Comparison of ENCODE assay signal across 8 cellular contexts in genomic region chr9:128203024-128203841, GRCh38. TPM values are rescaled to one million over a fixed set of nuclear protein-coding genes. Genes with fewer than 3 reads are reported as not detected.
A peak's percentile ranks its signal among the peaks of the same experiment; 100 is the strongest.
DNase-seq lines count a peak whose midpoint lies in the region; ATAC-seq and TF ChIP-seq lines count a peak whose summit lies in the region.

DNM1 (plus strand) TSS chr9:128203379; CDS start chr9:128203471, 92 bp downstream.

- peak within 1 kb of the TSS; percentile 40; the same call in 1 of the 2 replicates for H3K4me3 ChIP-seq in GM08714 (ENCODE audit: low read length)

- POLR2A ChIA-PET in WTC11 (lab: Charles Lee), result no interaction called here

- DNase-seq in NCI-H128 (lab: John Stamatoyannopoulos, UW; ENCODE audit: unreplicated experiment), result peak; percentile 21
- DNase-seq in WTC11 (ENCODE audit: low spot score), result peak; percentile 73
- peak in 43 of 61 donors; percentile 23 to 76 (median 49) for DNase-seq in caudate nucleus (lab: John Stamatoyannopoulos, UW)
- DNase-seq in islet precursor cell, result peak; percentile 77
- DNase-seq in stimulated activated CD4-positive, alpha-beta T cell treated with anti-CD3 and anti-CD28 coated beads, Interleukin-12 subunit alpha, Interleukin-12 subunit beta, amount 100 ng/mL, for 24 hours (ENCODE audit: low read depth in 2 of 2), result peak; percentile 36 to 45

- peak within 1 kb of the TSS; percentile 76 for H3K4me3 Mint-ChIP-seq in WTC11

- H3K36me3 Mint-ChIP-seq in WTC11, result no peaks in the 10 kb centered on the region

- CTCF ChIA-PET in WTC11 (lab: Charles Lee), result interaction anchor here (0.6 to 2.0 kb wide), 19 partner anchors 8 to 440 kb away, joined by 3 to 23 read pairs (median 4); partner anchors contain the start of genes BBLN and CERCAM

- no peaks in the 10 kb centered on the region for H3K27me3 Mint-ChIP-seq in WTC11 (ENCODE audit: low read depth)

- H3K27ac Mint-ChIP-seq in WTC11, result peak within 1 kb of the TSS; percentile 3; the same call in 1 of the 2 replicates

- peak within 1 kb of the TSS; percentile 44 for H3K27ac ChIP-seq in caudate nucleus (ENCODE audit: low read depth, low read length)

- no peaks in the 10 kb centered on the region for H3K9me3 Mint-ChIP-seq in WTC11

- peaks cover 24% of the 10 kb centered on the region for H3K4me1 Mint-ChIP-seq in WTC11

- peak; percentile 94 for TF ChIP-seq CTCF in WTC11 (IDR thresholded peaks at IDR 0.05)

- ATAC-seq in HG02588 (IDR thresholded peaks at IDR 0.05; ENCODE audit: unreplicated experiment), result peak; percentile 68
- ATAC-seq in WTC11, result peak; percentile 74
- ATAC-seq in HG02884 (IDR thresholded peaks at IDR 0.05; ENCODE audit: unreplicated experiment), result no peak

TF ChIP-seq in WTC11, 78 proteins besides CTCF, POLR2A, EP300 and RAD21:
- TF ChIP-seq ETV6 (CRISPR knock-in tag; IDR thresholded peaks at IDR 0.05) (0 out of 2 replicates have a peak, but pooled peaks have one; percentile 31), FOXP4 (CRISPR knock-in tag; IDR thresholded peaks at IDR 0.05) (peak; percentile 8; the same call in 1 of the 2 replicates), E2F5 (CRISPR knock-in tag; IDR thresholded peaks at IDR 0.05) (0 out of 2 replicates have a peak, but pooled peaks have one; percentile 32), TEAD1 (CRISPR knock-in tag; IDR thresholded peaks at IDR 0.05) (peak; percentile 66; the same call in 1 of the 2 replicates), CBFB (CRISPR knock-in tag; IDR thresholded peaks at IDR 0.05; ENCODE audit: low read depth) (no peak)
- TF ChIP-seq, protein P1, sequence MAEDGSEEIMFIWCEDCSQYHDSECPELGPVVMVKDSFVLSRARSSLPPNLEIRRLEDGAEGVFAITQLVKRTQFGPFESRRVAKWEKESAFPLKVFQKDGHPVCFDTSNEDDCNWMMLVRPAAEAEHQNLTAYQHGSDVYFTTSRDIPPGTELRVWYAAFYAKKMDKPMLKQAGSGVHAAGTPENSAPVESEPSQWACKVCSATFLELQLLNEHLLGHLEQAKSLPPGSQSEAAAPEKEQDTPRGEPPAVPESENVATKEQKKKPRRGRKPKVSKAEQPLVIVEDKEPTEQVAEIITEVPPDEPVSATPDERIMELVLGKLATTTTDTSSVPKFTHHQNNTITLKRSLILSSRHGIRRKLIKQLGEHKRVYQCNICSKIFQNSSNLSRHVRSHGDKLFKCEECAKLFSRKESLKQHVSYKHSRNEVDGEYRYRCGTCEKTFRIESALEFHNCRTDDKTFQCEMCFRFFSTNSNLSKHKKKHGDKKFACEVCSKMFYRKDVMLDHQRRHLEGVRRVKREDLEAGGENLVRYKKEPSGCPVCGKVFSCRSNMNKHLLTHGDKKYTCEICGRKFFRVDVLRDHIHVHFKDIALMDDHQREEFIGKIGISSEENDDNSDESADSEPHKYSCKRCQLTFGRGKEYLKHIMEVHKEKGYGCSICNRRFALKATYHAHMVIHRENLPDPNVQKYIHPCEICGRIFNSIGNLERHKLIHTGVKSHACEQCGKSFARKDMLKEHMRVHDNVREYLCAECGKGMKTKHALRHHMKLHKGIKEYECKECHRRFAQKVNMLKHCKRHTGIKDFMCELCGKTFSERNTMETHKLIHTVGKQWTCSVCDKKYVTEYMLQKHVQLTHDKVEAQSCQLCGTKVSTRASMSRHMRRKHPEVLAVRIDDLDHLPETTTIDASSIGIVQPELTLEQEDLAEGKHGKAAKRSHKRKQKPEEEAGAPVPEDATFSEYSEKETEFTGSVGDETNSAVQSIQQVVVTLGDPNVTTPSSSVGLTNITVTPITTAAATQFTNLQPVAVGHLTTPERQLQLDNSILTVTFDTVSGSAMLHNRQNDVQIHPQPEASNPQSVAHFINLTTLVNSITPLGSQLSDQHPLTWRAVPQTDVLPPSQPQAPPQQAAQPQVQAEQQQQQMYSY (CRISPR knock-in tag; IDR thresholded peaks at IDR 0.05), result peak; percentile 19; the same call in 1 of the 2 replicates
- TF ChIP-seq, protein P2, sequence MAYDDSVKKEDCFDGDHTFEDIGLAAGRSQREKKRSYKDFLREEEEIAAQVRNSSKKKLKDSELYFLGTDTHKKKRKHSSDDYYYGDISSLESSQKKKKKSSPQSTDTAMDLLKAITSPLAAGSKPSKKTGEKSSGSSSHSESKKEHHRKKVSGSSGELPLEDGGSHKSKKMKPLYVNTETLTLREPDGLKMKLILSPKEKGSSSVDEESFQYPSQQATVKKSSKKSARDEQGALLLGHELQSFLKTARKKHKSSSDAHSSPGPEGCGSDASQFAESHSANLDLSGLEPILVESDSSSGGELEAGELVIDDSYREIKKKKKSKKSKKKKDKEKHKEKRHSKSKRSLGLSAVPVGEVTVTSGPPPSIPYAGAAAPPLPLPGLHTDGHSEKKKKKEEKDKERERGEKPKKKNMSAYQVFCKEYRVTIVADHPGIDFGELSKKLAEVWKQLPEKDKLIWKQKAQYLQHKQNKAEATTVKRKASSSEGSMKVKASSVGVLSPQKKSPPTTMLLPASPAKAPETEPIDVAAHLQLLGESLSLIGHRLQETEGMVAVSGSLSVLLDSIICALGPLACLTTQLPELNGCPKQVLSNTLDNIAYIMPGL (CRISPR knock-in tag; IDR thresholded peaks at IDR 0.05), result no peak

RNA-seq across cellular contexts. Expression of gene DNM1, which starts in this region (rescaled TPM):
- 79.0 to 105 TPM (median 92.4 TPM) in 3 replicates for total RNA-seq in WTC11 (2021)

Comparison
In these comparisons a context has a peak if more than half of its experiments do, and no peak if none do; other contexts are left out.
1. DNase-seq: peak in every context shown above with its lines; median percentile 77 in islet precursor cell; 73 in WTC11; 49 in caudate nucleus; 40 in stimulated activated CD4-positive, alpha-beta T cell treated with anti-CD3 and anti-CD28 coated beads, Interleukin-12 subunit alpha, Interleukin-12 subunit beta, amount 100 ng/mL, for 24 hours; 21 in NCI-H128.